ENCODE assay signal across 1 cellular context in genomic region chr17:36657390-36657762, GRCh38.
TF ChIP-seq lines count a peak whose summit lies in the region.

No MANE protein-coding gene starts in this region.

TF ChIP-seq in IMR-90, 13 proteins besides CTCF, POLR2A, EP300 and RAD21 (continued from another document):
- TF ChIP-seq USF2 (IDR thresholded peaks at IDR 0.05; ENCODE audit: low read depth, low read length) (no peak), SMC3 (IDR thresholded peaks at IDR 0.05; ENCODE audit: low read depth, low read length) (no peak), RCOR1 (IDR thresholded peaks at IDR 0.05; ENCODE audit: insufficient replicate concordance, low read length) (no peak)
